In genomic region chr3:47536967-47537366, GRCh38 we compare ENCODE assay signal across 19 cellular contexts. TPM values are rescaled to one million over a fixed set of nuclear protein-coding genes. Genes with fewer than 3 reads are reported as not detected.
DNase-seq lines count a peak whose midpoint lies in the region; ATAC-seq and TF ChIP-seq lines count a peak whose summit lies in the region.
"Had no signal": no experiment of that assay in that cellular context is flagged by ENCODE, and none has a peak within 500 bp of the region (broad histone marks: within the 10 kb centered on the region; RNA-seq: fewer than 3 reads in every experiment).

No MANE protein-coding gene starts in this region.

- H3K36me3 ChIP-seq in Panc1 (ENCODE audit: control insufficient read depth, insufficient read depth, low read length) = no peaks in the 10 kb centered on the region
- no peaks in the 10 kb centered on the region for H3K36me3 ChIP-seq in PC-9 (ENCODE audit: low read depth)

- H3K4me3 ChIP-seq in Panc1 (ENCODE audit: low read depth in 2 of 2, low read length in 2 of 2) (no peak overlapping the region), PC-9 (no peak overlapping the region)
- H3K4me3 ChIP-seq: GM12878 had no signal

- no peaks in the 10 kb centered on the region for H4K20me1 ChIP-seq in PC-9 (ENCODE audit: insufficient read depth)

- DNase-seq in Panc1 (ENCODE audit: low read depth, low spot score) = no peak
- peak; percentile 71 for DNase-seq in chondrocyte (ENCODE audit: low spot score)
- DNase-seq in neural crest cell (ENCODE audit: low read depth, low spot score) = no peak
- no peak for DNase-seq in PC-9
- no peak for DNase-seq in NAMALWA (ENCODE audit: low spot score)
- no peak for DNase-seq in AML-193 (lab: John Stamatoyannopoulos, UW)
- DNase-seq in COLO668 (lab: John Stamatoyannopoulos, UW; ENCODE audit: unreplicated experiment) = no peak
- DNase-seq: Caco-2, DMS153, GDM1, GOT3, KG1, NCI-H187, NCI-H2227 treated with DMSO at 0.1 percent for 48 hours, OCI-M1, RPMI8226, SIG-M5 had no signal

- 0 out of 2 replicates have a peak, but pooled peaks have one; percentile 21 for ATAC-seq in Panc1
- ATAC-seq: GM12878 had no signal

- POLR2A ChIA-PET in Panc1 (lab: Charles Lee) = no interaction called here
- POLR2A ChIA-PET in PC-9 (lab: Charles Lee; ENCODE audit: unreplicated experiment) = no interaction called here

- peaks cover 8% of the 10 kb centered on the region for H3K27me3 Mint-ChIP-seq in chondrocyte (ENCODE audit: low read depth)
- no peaks in the 10 kb centered on the region for H3K27me3 Mint-ChIP-seq in neural crest cell (ENCODE audit: low read depth)

- CTCF ChIA-PET in Panc1 (lab: Charles Lee) (no interaction called here), PC-9 (lab: Charles Lee) (no interaction called here)

- TF ChIP-seq CTCF in Panc1 (IDR thresholded peaks at IDR 0.05) (no peak), chondrocyte (IDR thresholded peaks at IDR 0.05) (no peak), neural crest cell (conservative IDR thresholded peaks at IDR 0.05) (no peak), PC-9 (conservative IDR thresholded peaks at IDR 0.05) (no peak)

- no peaks in the 10 kb centered on the region for H3K36me3 Mint-ChIP-seq in chondrocyte (ENCODE audit: low read depth)
- no peaks in the 10 kb centered on the region for H3K36me3 Mint-ChIP-seq in neural crest cell (ENCODE audit: low read depth)

- in situ Hi-C loops in Panc1 (cut with HindIII; ENCODE audit: low pct_unique_long_range_greater_than_20kb, low sequenced_read_pairs) = no loop called here

- H2AFZ ChIP-seq in PC-9 = no peak overlapping the region

- H3K27me3 ChIP-seq in Panc1 (ENCODE audit: control insufficient read depth, insufficient read depth, low read length) (no peaks in the 10 kb centered on the region), PC-9 (ENCODE audit: insufficient read depth, low read depth) (no peaks in the 10 kb centered on the region)

- H3K27ac Mint-ChIP-seq in chondrocyte (ENCODE audit: unreplicated experiment) = no peak overlapping the region
- H3K27ac Mint-ChIP-seq in neural crest cell (ENCODE audit: unreplicated experiment) = peak overlapping the region; percentile 75
- H3K27ac Mint-ChIP-seq: B cell had no signal

- no peaks in the 10 kb centered on the region for H3K79me2 ChIP-seq in PC-9 (ENCODE audit: low read depth)

- H3K9me3 Mint-ChIP-seq in chondrocyte (ENCODE audit: low read depth) (no peaks in the 10 kb centered on the region), neural crest cell (no peaks in the 10 kb centered on the region)

- H3K4me3 Mint-ChIP-seq in chondrocyte (ENCODE audit: unreplicated experiment) (no peak overlapping the region), neural crest cell (no peak overlapping the region)
- H3K4me3 Mint-ChIP-seq: B cell had no signal

- H3K4me1 ChIP-seq in Panc1 (ENCODE audit: control insufficient read depth, insufficient read depth, low read length) (no peaks in the 10 kb centered on the region), PC-9 (replicated peaks; ENCODE audit: insufficient read depth) (no peaks in the 10 kb centered on the region; the same call in 1 of the 2 replicates)
- H3K4me1 ChIP-seq: Caco-2 had no signal

- H3K4me1 Mint-ChIP-seq in chondrocyte (ENCODE audit: low read depth) = no peaks in the 10 kb centered on the region
- H3K4me1 Mint-ChIP-seq in neural crest cell = peaks cover 13% of the 10 kb centered on the region
- H3K4me1 Mint-ChIP-seq: B cell had no signal

- H3K9me3 ChIP-seq in Panc1 (ENCODE audit: control insufficient read depth, insufficient read depth, low read depth, low read length) (no peaks in the 10 kb centered on the region), PC-9 (ENCODE audit: insufficient read depth, low read depth) (no peaks in the 10 kb centered on the region)
- H3K9me3 ChIP-seq: Caco-2 had no signal

- intact Hi-C loops in Panc1 (cut with micrococcal nuclease; ENCODE audit: unreplicated experiment) (no loop called here), PC-9 (cut with micrococcal nuclease; ENCODE audit: unreplicated experiment) (no loop called here)

- no peak overlapping the region for H3K27ac ChIP-seq in Panc1 (ENCODE audit: low read length)
- H3K27ac ChIP-seq in PC-9 = no peak overlapping the region

- no TSS peak for BruUV-seq in Panc1 (replicated peaks; lab: Mats Ljungman, UMichigan)
- BruUV-seq in PC-9 (replicated peaks; lab: Mats Ljungman, UMichigan) = no TSS peak

- no peak overlapping the region for H3K4me2 ChIP-seq in PC-9

- H3F3A ChIP-seq in PC-9 (ENCODE audit: insufficient read depth, low read depth) = no peaks in the 10 kb centered on the region

- no peaks in the 10 kb centered on the region for H3K9me2 ChIP-seq in PC-9 (ENCODE audit: insufficient read depth)

RNA-seq across cellular contexts. Expression of gene ELP6, which starts 23.5 kb away (rescaled TPM):
- total RNA-seq in Panc1 (2021; ENCODE audit: unreplicated experiment) = 26.9 TPM
- 27.1 TPM for polyA plus RNA-seq in Panc1 (2012; ENCODE audit: insufficient read length)
- 28.8 to 42.9 TPM (median 30.2 TPM) in 3 replicates for total RNA-seq in chondrocyte
- total RNA-seq in neural crest cell = 60.4 and 61.0 TPM in 2 replicates
- 38.8 and 39.6 TPM in 2 replicates for total RNA-seq in PC-9 (2021)

RNA-seq across cellular contexts. Expression of gene CSPG5, which starts 41.7 kb away (rescaled TPM):
- total RNA-seq in Panc1 (2021; ENCODE audit: unreplicated experiment) (3.2 TPM), chondrocyte (1.2 to 2.8 TPM (median 2.1 TPM) in 3 replicates), neural crest cell (21.9 and 23.3 TPM in 2 replicates), PC-9 (2021) (1.3 and 1.8 TPM in 2 replicates)
- polyA plus RNA-seq in Panc1 (2012; ENCODE audit: insufficient read length) = 3.2 TPM
- polyA plus RNA-seq: GM12878 had no signal
